In the genomic region with DNA sequence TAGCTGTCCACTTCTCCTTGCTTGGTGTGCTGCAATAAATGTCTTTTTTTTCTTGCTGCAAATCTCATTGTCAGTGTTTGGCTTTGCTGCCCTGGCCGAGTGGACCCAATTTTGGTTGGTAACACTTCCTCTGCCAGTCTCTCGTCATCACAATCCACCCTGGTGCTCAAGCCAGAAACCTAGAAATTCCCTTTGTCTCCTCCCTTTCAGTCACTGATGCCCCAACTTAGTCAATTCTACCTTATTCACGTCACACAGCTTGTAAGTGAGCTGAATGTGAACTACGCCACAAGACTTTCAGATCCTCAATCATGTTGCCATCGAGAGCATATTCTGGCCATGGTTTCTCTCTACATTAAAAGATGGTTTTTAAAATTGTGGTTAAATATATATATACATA, we compare ENCODE assay signal across 15 cellular contexts. TPM values are rescaled to one million over a fixed set of nuclear protein-coding genes. Genes with fewer than 3 reads are reported as not detected.
A peak's percentile ranks its signal among the peaks of the same experiment; 100 is the strongest.
DNase-seq lines count a peak whose midpoint lies in the region; ATAC-seq and TF ChIP-seq lines count a peak whose summit lies in the region.
"Had no signal": no experiment of that assay in that cellular context is flagged by ENCODE, and none has a peak within 500 bp of the region (broad histone marks: within the 10 kb centered on the region; RNA-seq: fewer than 3 reads in every experiment).

No MANE protein-coding gene starts in this region.

- H3K9me3 Mint-ChIP-seq in CD14-positive monocyte (peaks cover 0 to 3% (median 0%) of the 10 kb centered on the region in 7 donors), natural killer cell (no peaks in the 10 kb centered on the region)
- H3K9me3 Mint-ChIP-seq in activated T-helper 2 cell treated with anti-CD3 and anti-CD28 coated beads, Interferon-gamma antibody, Interleukin-2, Interleukin-4, amounts not matched to agents 10 μg/mL and 5 μg/mL and 100 μg/mL, durations not matched to agents 14 hours and 24 hours and 36 hours = no peaks in the 10 kb centered on the region
- H3K9me3 Mint-ChIP-seq: HFFc6 had no signal

- H3K4me1 Mint-ChIP-seq in CD14-positive monocyte (peaks cover 19% of the 10 kb centered on the region), natural killer cell (no peaks in the 10 kb centered on the region)
- peaks cover 6% of the 10 kb centered on the region for H3K4me1 Mint-ChIP-seq in activated T-helper 2 cell treated with anti-CD3 and anti-CD28 coated beads, Interferon-gamma antibody, Interleukin-2, Interleukin-4, amounts not matched to agents 10 μg/mL and 5 μg/mL and 100 μg/mL, durations not matched to agents 14 hours and 24 hours and 36 hours (ENCODE audit: low read depth)

- no peaks in the 10 kb centered on the region for H3K36me3 ChIP-seq in uterus
- H3K36me3 ChIP-seq: gastrocnemius medialis had no signal

- H3K27me3 ChIP-seq in uterus = no peaks in the 10 kb centered on the region
- H3K27me3 ChIP-seq: gastrocnemius medialis had no signal

- peak; percentile 74 for ATAC-seq in GM19397 (IDR thresholded peaks at IDR 0.05; ENCODE audit: unreplicated experiment)
- peak; percentile 84 for ATAC-seq in HG02759 (IDR thresholded peaks at IDR 0.05; ENCODE audit: unreplicated experiment)
- peak; percentile 93 for ATAC-seq in HG03432 (IDR thresholded peaks at IDR 0.05; ENCODE audit: unreplicated experiment)
- ATAC-seq in natural killer cell = no peak
- ATAC-seq: gastrocnemius medialis, left colon had no signal

- intact Hi-C loops in CD14-positive monocyte (cut with micrococcal nuclease) = no loop called here
- intact Hi-C loops in activated T-helper 2 cell treated with anti-CD3 and anti-CD28 coated beads, Interferon-gamma antibody, Interleukin-2, Interleukin-4, amounts not matched to agents 10 μg/mL and 5 μg/mL and 100 μg/mL, durations not matched to agents 14 hours and 24 hours and 36 hours (cut with micrococcal nuclease) = no loop called here
- intact Hi-C loops in natural killer cell (cut with micrococcal nuclease) = no loop called here
- intact Hi-C loops in uterus (cut with DNase I; ENCODE audit: low total_unique reads) = no loop called here

- no peaks in the 10 kb centered on the region for H3K4me1 ChIP-seq in uterus
- H3K4me1 ChIP-seq: gastrocnemius medialis had no signal

- H3K4me3 ChIP-seq in uterus = no peak overlapping the region
- H3K4me3 ChIP-seq: gastrocnemius medialis had no signal

- no peaks in the 10 kb centered on the region for H3K9me3 ChIP-seq in uterus
- H3K9me3 ChIP-seq: gastrocnemius medialis had no signal

- H3K4me3 Mint-ChIP-seq in CD14-positive monocyte = no peak overlapping the region
- H3K4me3 Mint-ChIP-seq in activated T-helper 2 cell treated with anti-CD3 and anti-CD28 coated beads, Interferon-gamma antibody, Interleukin-2, Interleukin-4, amounts not matched to agents 10 μg/mL and 5 μg/mL and 100 μg/mL, durations not matched to agents 14 hours and 24 hours and 36 hours (ENCODE audit: low read depth) = no peak overlapping the region
- no peak overlapping the region for H3K4me3 Mint-ChIP-seq in natural killer cell
- H3K4me3 Mint-ChIP-seq: HFFc6 had no signal

- no peaks in the 10 kb centered on the region for H3K36me3 Mint-ChIP-seq in CD14-positive monocyte
- H3K36me3 Mint-ChIP-seq in activated T-helper 2 cell treated with anti-CD3 and anti-CD28 coated beads, Interferon-gamma antibody, Interleukin-2, Interleukin-4, amounts not matched to agents 10 μg/mL and 5 μg/mL and 100 μg/mL, durations not matched to agents 14 hours and 24 hours and 36 hours (ENCODE audit: low read depth) = no peaks in the 10 kb centered on the region
- no peaks in the 10 kb centered on the region for H3K36me3 Mint-ChIP-seq in natural killer cell

- in situ Hi-C loops in GM13976 (cut with MboI; ENCODE audit: low sequenced_read_pairs, unreplicated experiment) = no loop called here

- H3K27ac Mint-ChIP-seq in CD14-positive monocyte (no peak overlapping the region), natural killer cell (no peak overlapping the region)
- no peak overlapping the region for H3K27ac Mint-ChIP-seq in activated T-helper 2 cell treated with anti-CD3 and anti-CD28 coated beads, Interferon-gamma antibody, Interleukin-2, Interleukin-4, amounts not matched to agents 10 μg/mL and 5 μg/mL and 100 μg/mL, durations not matched to agents 14 hours and 24 hours and 36 hours
- H3K27ac Mint-ChIP-seq: HFFc6 had no signal

- H3K27ac ChIP-seq in uterus = no peak overlapping the region
- H3K27ac ChIP-seq: gastrocnemius medialis had no signal

- TF ChIP-seq CTCF in GM13976 (IDR thresholded peaks at IDR 0.05; ENCODE audit: borderline replicate concordance, control extremely low read depth, extremely low read depth, insufficient read depth, missing control alignments) (no peak), CD14-positive monocyte (IDR thresholded peaks at IDR 0.05) (no peak), natural killer cell (IDR thresholded peaks at IDR 0.05) (no peak), uterus (IDR thresholded peaks at IDR 0.05) (no peak)

- no peak for TF ChIP-seq POLR2A in uterus (IDR thresholded peaks at IDR 0.05)

- peaks cover 1 to 6% (median 4%) of the 10 kb centered on the region in 3 donors for H3K27me3 Mint-ChIP-seq in CD14-positive monocyte (ENCODE audit: low read depth in 3 of 3)
- peaks cover 5% of the 10 kb centered on the region for H3K27me3 Mint-ChIP-seq in activated T-helper 2 cell treated with anti-CD3 and anti-CD28 coated beads, Interferon-gamma antibody, Interleukin-2, Interleukin-4, amounts not matched to agents 10 μg/mL and 5 μg/mL and 100 μg/mL, durations not matched to agents 14 hours and 24 hours and 36 hours (ENCODE audit: low read depth)
- peaks cover 11 to 31% of the 10 kb centered on the region in 2 donors for H3K27me3 Mint-ChIP-seq in natural killer cell (ENCODE audit: low read depth in 2 of 2)

- DNase-seq in GM13976 (ENCODE audit: low spot score) (peak; percentile 68), CD14-positive monocyte (ENCODE audit: low spot score) (no peak), natural killer cell (no peak), uterus (no peak)
- no peak for DNase-seq in activated T-helper 2 cell treated with anti-CD3 and anti-CD28 coated beads, Interferon-gamma antibody, Interleukin-2, Interleukin-4, amounts not matched to agents 10 μg/mL and 5 μg/mL and 100 μg/mL, durations not matched to agents 14 hours and 24 hours and 36 hours (ENCODE audit: low spot score)
- DNase-seq: activated CD4-positive, alpha-beta T cell treated with anti-CD3 and anti-CD28 coated beads, Interleukin-2, amount 50 U/mL, for 4 hours; EL; gastrocnemius medialis; HFFc6; left colon; SW 1271 had no signal

RNA-seq across cellular contexts. Expression of gene FRA10AC1, which starts 13.0 kb away (rescaled TPM):
- 1 to 10 TPM in 1 of 2 donors, under 1 TPM in 1; 0.95 to 2.0 TPM for polyA plus RNA-seq in CD14-positive monocyte
- total RNA-seq in activated T-helper 2 cell treated with anti-CD3 and anti-CD28 coated beads, Interferon-gamma antibody, Interleukin-2, Interleukin-4, amounts not matched to agents 10 μg/mL and 5 μg/mL and 100 μg/mL, durations not matched to agents 14 hours and 24 hours and 36 hours = 18.6 and 20.7 TPM in 2 replicates
- total RNA-seq in natural killer cell = 10 to 100 TPM in 2 of 3 donors, 1 to 10 TPM in 1; 8.3 to 18.7 (median 12.9) TPM
- 10 to 100 TPM in 3 of 4 donors, 1 to 10 TPM in 1; 5.4 to 40.5 (median 17.6) TPM for total RNA-seq in uterus

RNA-seq across cellular contexts. Expression of gene LGI1, which starts 42.4 kb away (rescaled TPM):
- not detected for polyA plus RNA-seq in CD14-positive monocyte
- total RNA-seq in activated T-helper 2 cell treated with anti-CD3 and anti-CD28 coated beads, Interferon-gamma antibody, Interleukin-2, Interleukin-4, amounts not matched to agents 10 μg/mL and 5 μg/mL and 100 μg/mL, durations not matched to agents 14 hours and 24 hours and 36 hours = not detected in 2 replicates
- not detected for total RNA-seq in natural killer cell
- total RNA-seq in uterus = 1 to 10 TPM in 1 of 4 donors, not detected in 3; 1.4 TPM
- total RNA-seq: dermis microvascular lymphatic vessel endothelial cell, HFFc6 had no signal

Comparison
In these comparisons a context has a peak if more than half of its experiments do, and no peak if none do; other contexts are left out.
1. ATAC-seq: peak in GM19397 (single experiment), HG02759 (single experiment) and HG03432 (single experiment); none in natural killer cell (0 of 3).